25 cellular contexts compared by ENCODE assay signal in genomic region chr9:129453734-129454133, GRCh38.
DNase-seq lines count a peak whose midpoint lies in the region; ATAC-seq, FAIRE-seq and TF ChIP-seq lines count a peak whose summit lies in the region.
"Had no signal": no experiment of that assay in that cellular context is flagged by ENCODE, and none has a peak within 500 bp of the region (broad histone marks: within the 10 kb centered on the region; RNA-seq: fewer than 3 reads in every experiment).

No MANE protein-coding gene starts in this region.

- peaks cover 15% of the 10 kb centered on the region for H3K4me1 ChIP-seq in A549
- H3K4me1 ChIP-seq in mesenchymal stem cell (ENCODE audit: control insufficient read depth, insufficient read depth, low read depth, low read length), result peaks cover 15% of the 10 kb centered on the region
- peaks cover 1% of the 10 kb centered on the region for H3K4me1 ChIP-seq in mesendoderm (ENCODE audit: control insufficient read depth, low read depth, low read length)

- no peak overlapping the region for H2BK12ac ChIP-seq in mesenchymal stem cell (ENCODE audit: low read length in 2 of 2)

- H2BK5ac ChIP-seq in mesenchymal stem cell (ENCODE audit: low read depth, low read length, poor library complexity, severe bottlenecking) (no peak overlapping the region), mesendoderm (ENCODE audit: low read length) (no peak overlapping the region)

- TF ChIP-seq CTCF in A549 (IDR thresholded peaks at IDR 0.05), result no peak

- no peak for DNase-seq in T-helper 2 cell treated with Interferon-gamma antibody and Interleukin-4, amounts not matched to agents 5 μg/mL and 100 μg/mL, for 36 hours (ENCODE audit: low spot score)
- DNase-seq in T-helper 2 cell, result no peak
- DNase-seq in A549 (ENCODE audit: low read depth in 1 of 2, low spot score in 1 of 2), result no peak
- DNase-seq in activated T-helper 2 cell treated with anti-CD3 and anti-CD28 coated beads, Interferon-gamma antibody, Interleukin-2, Interleukin-4, amounts not matched to agents 10 μg/mL and 5 μg/mL and 100 μg/mL, durations not matched to agents 14 hours and 24 hours and 36 hours (ENCODE audit: low spot score), result no peak
- DNase-seq in mesenchymal stem cell, result no peak
- DNase-seq in mesendoderm, result no peak
- no peak for DNase-seq in GM12892 (ENCODE audit: insufficient read length)
- DNase-seq: 8988T; Calu3; DMS79 treated with DMSO at 0.1 percent for 48 hours; GF-D8; GM23248; H7; KG1; MG63; NCI-H1105 treated with DMSO at 0.1 percent for 48 hours; NCI-H146; NCI-H2029; NCI-H446; NCI-H524 treated with DMSO at 0.1 percent for 48 hours; NCI-H774; NK-92 treated with Interleukin-12 subunit alpha and Interleukin-12 subunit beta, amount 100 ng/mL, for 24 hours; PC-9; SHP77 had no signal

- H4K5ac ChIP-seq in mesendoderm (ENCODE audit: low read length), result no peak overlapping the region

- POLR2A ChIA-PET in A549 (lab: Yijun Ruan, JAX), result no interaction called here

- H3K4me2 ChIP-seq in A549 (no peak overlapping the region), mesenchymal stem cell (ENCODE audit: low read length, poor library complexity, severe bottlenecking) (no peak overlapping the region), mesendoderm (ENCODE audit: low read length) (no peak overlapping the region)
- H3K4me2 ChIP-seq: PC-9 had no signal

- FAIRE-seq in A549 (lab: Jason Lieb, UNC), result no peak
- FAIRE-seq in GM12892 (lab: Jason Lieb, UNC), result no peak

- no peak for TF ChIP-seq RAD21 in A549 (conservative IDR thresholded peaks at IDR 0.05 in 1 of 2, IDR thresholded peaks at IDR 0.05 in 1 of 2)

- H3K9ac ChIP-seq in mesenchymal stem cell (ENCODE audit: low read length), result no peak overlapping the region
- no peak overlapping the region for H3K9ac ChIP-seq in mesendoderm (ENCODE audit: low read length)
- H3K9ac ChIP-seq: GM23248 had no signal

- no peak overlapping the region for H3K56ac ChIP-seq in mesendoderm (ENCODE audit: low read length)

- H2AFZ ChIP-seq in mesenchymal stem cell (ENCODE audit: low read depth, low read length), result no peak overlapping the region
- H2AFZ ChIP-seq: GM23248, PC-9 had no signal

- H3K18ac ChIP-seq in mesenchymal stem cell (ENCODE audit: low read depth in 1 of 2, low read length in 2 of 2) (no peak overlapping the region), mesendoderm (ENCODE audit: low read length) (no peak overlapping the region)

- no peak overlapping the region for H3K14ac ChIP-seq in mesenchymal stem cell (ENCODE audit: low read length in 2 of 2)

- H3K79me1 ChIP-seq in mesenchymal stem cell (replicated peaks; ENCODE audit: low read length, poor library complexity, severe bottlenecking) (no peaks in the 10 kb centered on the region), mesendoderm (ENCODE audit: low read length) (no peaks in the 10 kb centered on the region)

- H2BK120ac ChIP-seq in mesenchymal stem cell (ENCODE audit: low read depth, low read length) (no peak overlapping the region), mesendoderm (ENCODE audit: low read depth, low read length) (no peak overlapping the region)

- H4K91ac ChIP-seq in mesenchymal stem cell (ENCODE audit: low read length), result peak overlapping the region; percentile 64

- no peak overlapping the region for H2BK15ac ChIP-seq in mesenchymal stem cell (ENCODE audit: low read depth, poor library complexity, severe bottlenecking)
- no peak overlapping the region for H2BK15ac ChIP-seq in mesendoderm (replicated peaks; ENCODE audit: low read depth)

- no peak overlapping the region for H3K4ac ChIP-seq in mesenchymal stem cell (ENCODE audit: low read depth in 1 of 2, low read length in 2 of 2)
- no peak overlapping the region for H3K4ac ChIP-seq in mesendoderm (ENCODE audit: low read depth, low read length)

- TF ChIP-seq POLR2A in A549 (IDR thresholded peaks at IDR 0.05; ENCODE audit: low read length), result no peak
- no peak for TF ChIP-seq POLR2A in GM12892 (IDR thresholded peaks at IDR 0.05; ENCODE audit: low read depth, low read length)

- H3K27me3 Mint-ChIP-seq in T-helper 2 cell treated with Interferon-gamma antibody and Interleukin-4, amounts not matched to agents 5 μg/mL and 100 μg/mL, for 36 hours (ENCODE audit: low read depth), result peaks cover 9% of the 10 kb centered on the region
- H3K27me3 Mint-ChIP-seq in activated T-helper 2 cell treated with anti-CD3 and anti-CD28 coated beads, Interferon-gamma antibody, Interleukin-2, Interleukin-4, amounts not matched to agents 10 μg/mL and 5 μg/mL and 100 μg/mL, durations not matched to agents 14 hours and 24 hours and 36 hours (ENCODE audit: low read depth), result peaks cover 3% of the 10 kb centered on the region

- no peak overlapping the region for H2AK5ac ChIP-seq in mesenchymal stem cell (ENCODE audit: low read length, severe bottlenecking)
- H2AK5ac ChIP-seq in mesendoderm (ENCODE audit: low read length), result no peak overlapping the region

- H3K9me3 ChIP-seq in A549 (no peaks in the 10 kb centered on the region), mesenchymal stem cell (ENCODE audit: control insufficient read depth, low read length) (no peaks in the 10 kb centered on the region)
- H3K9me3 ChIP-seq: MG63 had no signal

- no peak overlapping the region for H3K4me3 Mint-ChIP-seq in T-helper 2 cell treated with Interferon-gamma antibody and Interleukin-4, amounts not matched to agents 5 μg/mL and 100 μg/mL, for 36 hours
- no peak overlapping the region for H3K4me3 Mint-ChIP-seq in activated T-helper 2 cell treated with anti-CD3 and anti-CD28 coated beads, Interferon-gamma antibody, Interleukin-2, Interleukin-4, amounts not matched to agents 10 μg/mL and 5 μg/mL and 100 μg/mL, durations not matched to agents 14 hours and 24 hours and 36 hours (ENCODE audit: low read depth)

- H3K27ac Mint-ChIP-seq in T-helper 2 cell treated with Interferon-gamma antibody and Interleukin-4, amounts not matched to agents 5 μg/mL and 100 μg/mL, for 36 hours, result peak overlapping the region; percentile 56
- peak overlapping the region; percentile 74 for H3K27ac Mint-ChIP-seq in activated T-helper 2 cell treated with anti-CD3 and anti-CD28 coated beads, Interferon-gamma antibody, Interleukin-2, Interleukin-4, amounts not matched to agents 10 μg/mL and 5 μg/mL and 100 μg/mL, durations not matched to agents 14 hours and 24 hours and 36 hours

- H3K27ac ChIP-seq in A549, result 0 out of 6 replicates have a peak overlapping the region, but pooled peaks of 1 of the 2 experiments have one; percentile 12
- no peak overlapping the region for H3K27ac ChIP-seq in mesenchymal stem cell (ENCODE audit: low read length, poor library complexity, severe bottlenecking)
- H3K27ac ChIP-seq in mesendoderm (ENCODE audit: low read depth, low read length), result no peak overlapping the region
- H3K27ac ChIP-seq: GM23248, PC-9 had no signal

- no peaks in the 10 kb centered on the region for H3K36me3 Mint-ChIP-seq in T-helper 2 cell treated with Interferon-gamma antibody and Interleukin-4, amounts not matched to agents 5 μg/mL and 100 μg/mL, for 36 hours (ENCODE audit: low read depth)
- H3K36me3 Mint-ChIP-seq in activated T-helper 2 cell treated with anti-CD3 and anti-CD28 coated beads, Interferon-gamma antibody, Interleukin-2, Interleukin-4, amounts not matched to agents 10 μg/mL and 5 μg/mL and 100 μg/mL, durations not matched to agents 14 hours and 24 hours and 36 hours (ENCODE audit: low read depth), result no peaks in the 10 kb centered on the region

- TF ChIP-seq EP300 in A549 (IDR thresholded peaks at IDR 0.05), result no peak

- no peak overlapping the region for H3K4me3 ChIP-seq in A549
- H3K4me3 ChIP-seq in mesenchymal stem cell (ENCODE audit: insufficient read depth in 1 of 2, low read depth in 1 of 2, low read length in 2 of 2), result no peak overlapping the region
- H3K4me3 ChIP-seq in mesendoderm (ENCODE audit: low read length), result no peak overlapping the region
- H3K4me3 ChIP-seq: GM23248, MG63, PC-9 had no signal

- no peaks in the 10 kb centered on the region for H3K36me3 ChIP-seq in mesenchymal stem cell (ENCODE audit: control insufficient read depth in 1 of 2, insufficient read depth in 2 of 2, low read depth in 1 of 2, low read length in 2 of 2)
- H3K36me3 ChIP-seq in mesendoderm (ENCODE audit: control insufficient read depth, insufficient read depth, low read length), result no peaks in the 10 kb centered on the region
- H3K36me3 ChIP-seq: MG63 had no signal

- H3K23ac ChIP-seq in mesenchymal stem cell (ENCODE audit: low read length in 2 of 2) (no peak overlapping the region), mesendoderm (ENCODE audit: low read length) (no peak overlapping the region)

- no peaks in the 10 kb centered on the region for H3K9me3 Mint-ChIP-seq in T-helper 2 cell treated with Interferon-gamma antibody and Interleukin-4, amounts not matched to agents 5 μg/mL and 100 μg/mL, for 36 hours
- H3K9me3 Mint-ChIP-seq in activated T-helper 2 cell treated with anti-CD3 and anti-CD28 coated beads, Interferon-gamma antibody, Interleukin-2, Interleukin-4, amounts not matched to agents 10 μg/mL and 5 μg/mL and 100 μg/mL, durations not matched to agents 14 hours and 24 hours and 36 hours, result no peaks in the 10 kb centered on the region

- H3K79me2 ChIP-seq in mesendoderm (ENCODE audit: control insufficient read depth, insufficient read depth, low read length), result no peaks in the 10 kb centered on the region

- H4K8ac ChIP-seq in mesenchymal stem cell (ENCODE audit: low read length) (no peak overlapping the region), mesendoderm (ENCODE audit: low read depth, low read length) (no peak overlapping the region)

- CTCF ChIA-PET in A549 (lab: Yijun Ruan, JAX), result no interaction called here

- intact Hi-C loops in activated T-helper 2 cell treated with anti-CD3 and anti-CD28 coated beads, Interferon-gamma antibody, Interleukin-2, Interleukin-4, amounts not matched to agents 10 μg/mL and 5 μg/mL and 100 μg/mL, durations not matched to agents 14 hours and 24 hours and 36 hours (cut with micrococcal nuclease), result no loop called here

- H3K4me1 Mint-ChIP-seq in T-helper 2 cell treated with Interferon-gamma antibody and Interleukin-4, amounts not matched to agents 5 μg/mL and 100 μg/mL, for 36 hours (ENCODE audit: low read depth), result peaks cover 20% of the 10 kb centered on the region
- H3K4me1 Mint-ChIP-seq in activated T-helper 2 cell treated with anti-CD3 and anti-CD28 coated beads, Interferon-gamma antibody, Interleukin-2, Interleukin-4, amounts not matched to agents 10 μg/mL and 5 μg/mL and 100 μg/mL, durations not matched to agents 14 hours and 24 hours and 36 hours (ENCODE audit: low read depth), result peaks cover 24% of the 10 kb centered on the region

- H3K27me3 ChIP-seq in mesenchymal stem cell (ENCODE audit: control insufficient read depth in 1 of 2, insufficient read depth in 1 of 2, low read length in 2 of 2) (no peaks in the 10 kb centered on the region), mesendoderm (ENCODE audit: insufficient read depth, low read length, poor library complexity) (no peaks in the 10 kb centered on the region)
- H3K27me3 ChIP-seq: MG63 had no signal

- no peak for ATAC-seq in A549
- no peak for ATAC-seq in GM21526 (IDR thresholded peaks at IDR 0.05; ENCODE audit: low FRiP score, unreplicated experiment)

TF ChIP-seq in A549, 52 proteins besides CTCF, POLR2A, EP300 and RAD21 (continues in another document):
- TF ChIP-seq FOXS1 (CRISPR knock-in tag; IDR thresholded peaks at IDR 0.05), result no peak
- peak; percentile 30 for TF ChIP-seq CHD2 (IDR thresholded peaks at IDR 0.05; ENCODE audit: low read length, partially characterized antibody)
- TF ChIP-seq ESRRA (IDR thresholded peaks at IDR 0.05; ENCODE audit: borderline replicate concordance, low read length), result no peak
- TF ChIP-seq RARB (CRISPR knock-in tag; IDR thresholded peaks at IDR 0.05), result no peak
- no peak for TF ChIP-seq CBX8 (IDR thresholded peaks at IDR 0.05)
